In the genomic region with DNA sequence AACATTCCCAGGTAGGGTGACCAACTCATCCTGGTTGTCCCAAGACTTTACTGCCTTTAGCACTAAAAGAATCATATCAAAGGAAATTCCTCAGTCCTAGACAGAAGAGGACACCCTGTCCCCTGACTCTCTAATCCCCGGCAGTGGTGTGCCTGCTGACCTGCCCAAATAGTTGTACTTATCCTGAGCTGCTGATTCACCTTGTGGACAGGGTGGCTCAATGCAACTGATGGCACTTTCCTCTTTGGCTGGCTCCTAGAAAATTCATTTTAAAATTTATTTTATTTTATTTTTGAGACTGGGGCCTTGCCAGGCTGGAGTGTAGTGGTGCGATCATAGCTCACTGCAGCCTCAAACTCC, we compare ENCODE assay signal across 14 cellular contexts.
A peak's percentile ranks its signal among the peaks of the same experiment; 100 is the strongest.
DNase-seq lines count a peak whose midpoint lies in the region; ATAC-seq, FAIRE-seq and TF ChIP-seq lines count a peak whose summit lies in the region.
"Had no signal": no experiment of that assay in that cellular context is flagged by ENCODE, and none has a peak within 500 bp of the region (broad histone marks: within the 10 kb centered on the region; RNA-seq: fewer than 3 reads in every experiment).

No MANE protein-coding gene starts in this region.

- POLR2A ChIA-PET in activated CD8-positive, alpha-beta T cell treated with anti-CD3 and anti-CD28 coated beads, Interleukin-2, amount 10 ng/mL, durations not matched to agents 7 days and 5 days (lab: Charles Lee) = interaction anchor here (1.1 kb wide), 1 partner anchor 12 kb away, joined by 4 read pairs; no protein-coding TSS in a partner anchor

- CTCF ChIA-PET in activated CD8-positive, alpha-beta T cell treated with anti-CD3 and anti-CD28 coated beads, Interleukin-2, amount 10 ng/mL, durations not matched to agents 7 days and 5 days (lab: Charles Lee) = no interaction called here

- no peak overlapping the region for H3K4me3 Mint-ChIP-seq in astrocyte (ENCODE audit: unreplicated experiment)
- H3K4me3 Mint-ChIP-seq in activated CD8-positive, alpha-beta T cell treated with anti-CD3 and anti-CD28 coated beads, Interleukin-2, amount 10 ng/mL, durations not matched to agents 7 days and 5 days = no peak overlapping the region
- H3K4me3 Mint-ChIP-seq: activated naive CD8-positive, alpha-beta T cell treated with anti-CD3 and anti-CD28 coated beads, Interleukin-2, amount 10 ng/mL, durations not matched to agents 7 days and 5 days had no signal

- H3K4me2 ChIP-seq in astrocyte (ENCODE audit: low read length) = peak overlapping the region; percentile 43

- H3K79me2 ChIP-seq in astrocyte (ENCODE audit: insufficient read depth, low read length) = no peaks in the 10 kb centered on the region

- H3K4me3 ChIP-seq in astrocyte (ENCODE audit: insufficient read depth, low read depth, low read length) = no peak overlapping the region
- H3K4me3 ChIP-seq in gastroesophageal sphincter = no peak overlapping the region
- H3K4me3 ChIP-seq in prostate gland = no peak overlapping the region
- H3K4me3 ChIP-seq: ovary had no signal

- no peaks in the 10 kb centered on the region for H3K36me3 Mint-ChIP-seq in astrocyte (ENCODE audit: low read depth, unreplicated experiment)
- H3K36me3 Mint-ChIP-seq in activated CD8-positive, alpha-beta T cell treated with anti-CD3 and anti-CD28 coated beads, Interleukin-2, amount 10 ng/mL, durations not matched to agents 7 days and 5 days (ENCODE audit: low read depth) = no peaks in the 10 kb centered on the region
- H3K36me3 Mint-ChIP-seq: activated naive CD8-positive, alpha-beta T cell treated with anti-CD3 and anti-CD28 coated beads, Interleukin-2, amount 10 ng/mL, durations not matched to agents 7 days and 5 days had no signal

- WGBS in gastroesophageal sphincter (ENCODE audit: low coverage in 1 of 2), 2 donors = 60% methylated on average over 2 of the region's 2 CpGs; no CpG with 5 or more reads in 1 of the 2 donors
- 83% methylated on average over 2 of the region's 2 CpGs for WGBS in prostate gland

- peaks cover 50% of the 10 kb centered on the region for H3K4me1 Mint-ChIP-seq in astrocyte (ENCODE audit: low read depth, unreplicated experiment)
- H3K4me1 Mint-ChIP-seq in activated CD8-positive, alpha-beta T cell treated with anti-CD3 and anti-CD28 coated beads, Interleukin-2, amount 10 ng/mL, durations not matched to agents 7 days and 5 days (ENCODE audit: low read depth) = no peaks in the 10 kb centered on the region
- H3K4me1 Mint-ChIP-seq: activated naive CD8-positive, alpha-beta T cell treated with anti-CD3 and anti-CD28 coated beads, Interleukin-2, amount 10 ng/mL, durations not matched to agents 7 days and 5 days had no signal

- no peak overlapping the region for H2AFZ ChIP-seq in astrocyte (ENCODE audit: low read depth, low read length)

- no peaks in the 10 kb centered on the region for H3K9me3 Mint-ChIP-seq in astrocyte (ENCODE audit: unreplicated experiment)
- no peaks in the 10 kb centered on the region for H3K9me3 Mint-ChIP-seq in activated CD8-positive, alpha-beta T cell treated with anti-CD3 and anti-CD28 coated beads, Interleukin-2, amount 10 ng/mL, durations not matched to agents 7 days and 5 days (ENCODE audit: insufficient read depth)
- H3K9me3 Mint-ChIP-seq: activated naive CD8-positive, alpha-beta T cell treated with anti-CD3 and anti-CD28 coated beads, Interleukin-2, amount 10 ng/mL, durations not matched to agents 7 days and 5 days had no signal

- H3K27me3 ChIP-seq in astrocyte (ENCODE audit: insufficient read depth, low read length) (no peaks in the 10 kb centered on the region), gastroesophageal sphincter (no peaks in the 10 kb centered on the region), prostate gland (replicated peaks; ENCODE audit: insufficient read depth) (no peaks in the 10 kb centered on the region)
- H3K27me3 ChIP-seq: ovary had no signal

- peak overlapping the region; percentile 88 for H3K27ac Mint-ChIP-seq in astrocyte (ENCODE audit: unreplicated experiment)
- no peak overlapping the region for H3K27ac Mint-ChIP-seq in activated CD8-positive, alpha-beta T cell treated with anti-CD3 and anti-CD28 coated beads, Interleukin-2, amount 10 ng/mL, durations not matched to agents 7 days and 5 days
- H3K27ac Mint-ChIP-seq: activated naive CD8-positive, alpha-beta T cell treated with anti-CD3 and anti-CD28 coated beads, Interleukin-2, amount 10 ng/mL, durations not matched to agents 7 days and 5 days had no signal

- H3K27me3 Mint-ChIP-seq in astrocyte (ENCODE audit: low read depth, unreplicated experiment) = peaks cover 2% of the 10 kb centered on the region
- no peaks in the 10 kb centered on the region for H3K27me3 Mint-ChIP-seq in activated CD8-positive, alpha-beta T cell treated with anti-CD3 and anti-CD28 coated beads, Interleukin-2, amount 10 ng/mL, durations not matched to agents 7 days and 5 days (ENCODE audit: low read depth)

- FAIRE-seq in astrocyte (lab: Jason Lieb, UNC) (no peak), GM12891 (lab: Jason Lieb, UNC) (no peak)

- TF ChIP-seq EP300 in gastroesophageal sphincter (IDR thresholded peaks at IDR 0.05) = no peak

- H3K4me1 ChIP-seq in astrocyte (ENCODE audit: insufficient read depth, low read length) = peaks cover 54% of the 10 kb centered on the region
- peaks cover 24 to 67% (median 25%) of the 10 kb centered on the region in 3 donors for H3K4me1 ChIP-seq in gastroesophageal sphincter
- H3K4me1 ChIP-seq in prostate gland (replicated peaks) = no peaks in the 10 kb centered on the region

- H3K27ac ChIP-seq in astrocyte (ENCODE audit: low read depth, low read length) = peak overlapping the region; percentile 92
- peak overlapping the region; percentile 81 to 93 (median 84) for H3K27ac ChIP-seq in gastroesophageal sphincter
- H3K27ac ChIP-seq in prostate gland = peak overlapping the region; percentile 74 to 77
- no peak overlapping the region for H3K27ac ChIP-seq in substantia nigra (ENCODE audit: low read depth, low read length, poor library complexity, severe bottlenecking)

- no peak for TF ChIP-seq CTCF in astrocyte (IDR thresholded peaks at IDR 0.05; ENCODE audit: insufficient read depth, low read depth, low read length)
- peak in 2 of 4 experiments; percentile 5 to 19 for TF ChIP-seq CTCF in gastroesophageal sphincter (IDR thresholded peaks at IDR 0.05)
- no peak for TF ChIP-seq CTCF in prostate gland (IDR thresholded peaks at IDR 0.05)

- peak overlapping the region; percentile 52 for H3K9ac ChIP-seq in astrocyte (ENCODE audit: low read length)

- no peaks in the 10 kb centered on the region for H3K36me3 ChIP-seq in astrocyte (ENCODE audit: insufficient read depth, low read length)
- H3K36me3 ChIP-seq in gastroesophageal sphincter = no peaks in the 10 kb centered on the region
- H3K36me3 ChIP-seq in prostate gland = no peaks in the 10 kb centered on the region
- H3K36me3 ChIP-seq: ovary had no signal

- ATAC-seq in gastroesophageal sphincter = no peak
- ATAC-seq in activated CD8-positive, alpha-beta T cell treated with anti-CD3 and anti-CD28 coated beads, Interleukin-2, amount 10 ng/mL, durations not matched to agents 7 days and 5 days = no peak

- DNase-seq in A172 (ENCODE audit: low spot score) (peak; percentile 36), astrocyte (ENCODE audit: low read depth) (no peak), prostate gland (ENCODE audit: low spot score) (no peak), substantia nigra (lab: John Stamatoyannopoulos, UW) (no peak), RPMI8226 (no peak), GM12891 (ENCODE audit: insufficient read length, low spot score) (no peak)
- no peak for DNase-seq in activated CD8-positive, alpha-beta T cell treated with anti-CD3 and anti-CD28 coated beads, Interleukin-2, amount 10 ng/mL, durations not matched to agents 7 days and 5 days
- DNase-seq: activated naive CD8-positive, alpha-beta T cell treated with anti-CD3 and anti-CD28 coated beads, Interleukin-2, amount 10 ng/mL, durations not matched to agents 7 days and 5 days; DMS53; erythroblast; NCI-H1105 treated with DMSO at 0.1 percent for 48 hours; NK-92 treated with Interleukin-12 subunit alpha and Interleukin-12 subunit beta, amount 100 ng/mL, for 24 hours had no signal

- no peaks in the 10 kb centered on the region for H4K20me1 ChIP-seq in astrocyte (ENCODE audit: insufficient read depth, low read length)

- intact Hi-C loops in prostate gland (cut with DNase I) = no loop called here

- TF ChIP-seq POLR2A in gastroesophageal sphincter (IDR thresholded peaks at IDR 0.05) (no peak), prostate gland (IDR thresholded peaks at IDR 0.05) (no peak), GM12891 (IDR thresholded peaks at IDR 0.05; ENCODE audit: low read depth, low read length) (no peak)

- H3K9me3 ChIP-seq in astrocyte (ENCODE audit: insufficient read depth, low read depth, low read length) = no peaks in the 10 kb centered on the region
- H3K9me3 ChIP-seq in gastroesophageal sphincter = no peaks in the 10 kb centered on the region
- no peaks in the 10 kb centered on the region for H3K9me3 ChIP-seq in prostate gland
- H3K9me3 ChIP-seq: ovary had no signal

TF ChIP-seq in GM12891, 5 proteins besides CTCF, POLR2A, EP300 and RAD21:
- TF ChIP-seq POLR2AphosphoS5 (IDR thresholded peaks at IDR 0.05; ENCODE audit: low read depth, low read length) (no peak), PAX5 (IDR thresholded peaks at IDR 0.05; ENCODE audit: insufficient read depth, low read length, severe bottlenecking) (no peak), TAF1 (IDR thresholded peaks at IDR 0.05; ENCODE audit: low read depth, low read length) (no peak), SPI1 (IDR thresholded peaks at IDR 0.05; ENCODE audit: low read depth, low read length) (no peak), POU2F2 (IDR thresholded peaks at IDR 0.05; ENCODE audit: low read depth, low read length) (no peak)
